ENCODE assay signal across 9 cellular contexts in genomic region chr7:3063016-3063753, GRCh38. TPM values are rescaled to one million over a fixed set of nuclear protein-coding genes. Genes with fewer than 3 reads are reported as not detected.
A peak's percentile ranks its signal among the peaks of the same experiment; 100 is the strongest.
DNase-seq lines count a peak whose midpoint lies in the region; ATAC-seq and TF ChIP-seq lines count a peak whose summit lies in the region.
"Had no signal": no experiment of that assay in that cellular context is flagged by ENCODE, and none has a peak within 500 bp of the region (broad histone marks: within the 10 kb centered on the region; RNA-seq: fewer than 3 reads in every experiment).

No MANE protein-coding gene starts in this region.

- no peaks in the 10 kb centered on the region for H3K9me3 ChIP-seq in spleen

- no peak for TF ChIP-seq POLR2A in spleen (IDR thresholded peaks at IDR 0.05)

- no peaks in the 10 kb centered on the region for H3K36me3 ChIP-seq in spleen
- H3K36me3 ChIP-seq in brain microvascular endothelial cell (replicated peaks), result no peaks in the 10 kb centered on the region

- intact Hi-C loops in spleen (cut with DNase I; ENCODE audit: low total_unique reads), result loop anchor here (10.0 kb wide), 1 partner anchor 92 kb away; no protein-coding TSS in a partner anchor

- peaks cover 5% of the 10 kb centered on the region for H3K9me3 Mint-ChIP-seq in activated CD4-positive, alpha-beta T cell treated with anti-CD3 and anti-CD28 coated beads, Interleukin-2, amount 10 ng/mL, durations not matched to agents 7 days and 5 days

- in situ Hi-C loops in brain microvascular endothelial cell (cut with HindIII; ENCODE audit: low pct_ligation_motif_present, low sequenced_read_pairs), result no loop called here

- H3K4me3 ChIP-seq in spleen (peak overlapping the region in 1 of 8 donors; percentile 27), brain microvascular endothelial cell (ENCODE audit: low read depth, low read length) (no peak overlapping the region)

- H3K4me1 Mint-ChIP-seq in activated CD4-positive, alpha-beta T cell treated with anti-CD3 and anti-CD28 coated beads, Interleukin-2, amount 10 ng/mL, durations not matched to agents 7 days and 5 days, result peaks cover 62% of the 10 kb centered on the region

- H3K4me3 Mint-ChIP-seq in activated CD4-positive, alpha-beta T cell treated with anti-CD3 and anti-CD28 coated beads, Interleukin-2, amount 10 ng/mL, durations not matched to agents 7 days and 5 days, result peak overlapping the region; percentile 43

- CTCF ChIA-PET in activated CD4-positive, alpha-beta T cell treated with anti-CD3 and anti-CD28 coated beads, Interleukin-2, amount 10 ng/mL, durations not matched to agents 7 days and 5 days (lab: Charles Lee), result interaction anchor here (0.5 to 1.6 kb wide), 7 partner anchors 10 to 164 kb away, joined by 3 to 7 read pairs (median 4); no protein-coding TSS in a partner anchor

- H3K27ac Mint-ChIP-seq in activated CD4-positive, alpha-beta T cell treated with anti-CD3 and anti-CD28 coated beads, Interleukin-2, amount 10 ng/mL, durations not matched to agents 7 days and 5 days, result peak overlapping the region; percentile 97

- peaks cover 17% of the 10 kb centered on the region for H3K36me3 Mint-ChIP-seq in activated CD4-positive, alpha-beta T cell treated with anti-CD3 and anti-CD28 coated beads, Interleukin-2, amount 10 ng/mL, durations not matched to agents 7 days and 5 days (ENCODE audit: low read depth)

- H3K27ac ChIP-seq in spleen (peak overlapping the region in 6 of 8 donors; percentile 13 to 77 (median 67)), brain microvascular endothelial cell (no peak overlapping the region)
- H3K27ac ChIP-seq: epithelial cell of prostate had no signal

- 48 to 64% (median 55%) methylated on average over 7 of the region's 7 CpGs for WGBS in spleen, 5 donors

- no peaks in the 10 kb centered on the region for H3K27me3 Mint-ChIP-seq in activated CD4-positive, alpha-beta T cell treated with anti-CD3 and anti-CD28 coated beads, Interleukin-2, amount 10 ng/mL, durations not matched to agents 7 days and 5 days

- ATAC-seq in GM18520 (IDR thresholded peaks at IDR 0.05; ENCODE audit: unreplicated experiment) (peak; percentile 84), HG02943 (IDR thresholded peaks at IDR 0.05; ENCODE audit: low read depth, unreplicated experiment) (peak; percentile 83)

- peak; percentile 81 for DNase-seq in activated CD4-positive, alpha-beta T cell treated with anti-CD3 and anti-CD28 coated beads, Interleukin-2, amount 10 ng/mL, durations not matched to agents 7 days and 5 days
- DNase-seq in spleen (peak; percentile 80), amniotic stem cell (lab: John Stamatoyannopoulos, UW) (no peak), brain microvascular endothelial cell (no peak), middle frontal gyrus (ENCODE audit: extremely low spot score, low spot score) (no peak), COR-L47 (lab: John Stamatoyannopoulos, UW) (no peak)

- peaks cover 0 to 57% (median 38%) of the 10 kb centered on the region in 6 donors for H3K4me1 ChIP-seq in spleen

- POLR2A ChIA-PET in activated CD4-positive, alpha-beta T cell treated with anti-CD3 and anti-CD28 coated beads, Interleukin-2, amount 10 ng/mL, durations not matched to agents 7 days and 5 days (lab: Charles Lee), result interaction anchor here (0.5 kb wide), 1 partner anchor 29 kb away, joined by 6 read pairs; no protein-coding TSS in a partner anchor

- H3K27me3 ChIP-seq in spleen (replicated peaks in 1 of 7) (peaks cover 0 to 5% (median 0%) of the 10 kb centered on the region in 7 donors), brain microvascular endothelial cell (replicated peaks) (no peaks in the 10 kb centered on the region)

- TF ChIP-seq CTCF in spleen (IDR thresholded peaks at IDR 0.05 in 8 of 11, conservative IDR thresholded peaks at IDR 0.05 in 3 of 11) (no peak), brain microvascular endothelial cell (IDR thresholded peaks at IDR 0.05; ENCODE audit: low read depth, low read length, missing control alignments) (no peak)

RNA-seq across cellular contexts. Expression of gene CARD11, which starts 19.5 kb away (rescaled TPM):
- 100 to 1,000 TPM; 160 to 167 TPM for total RNA-seq in activated CD4-positive, alpha-beta T cell treated with anti-CD3 and anti-CD28 coated beads, Interleukin-2, amount 10 ng/mL, durations not matched to agents 7 days and 5 days
- 10 to 100 TPM; 42.4 to 72.6 (median 51.4) TPM for total RNA-seq in spleen
- polyA plus RNA-seq in spleen, result 10 to 100 TPM; 30.3 to 57.5 (median 42.0) TPM

Comparison
In these comparisons a context has a peak if more than half of its experiments do, and no peak if none do; other contexts are left out.
1. DNase-seq: peak in activated CD4-positive, alpha-beta T cell treated with anti-CD3 and anti-CD28 coated beads, Interleukin-2, amount 10 ng/mL, durations not matched to agents 7 days and 5 days (single experiment) and spleen (single experiment); none in amniotic stem cell (single experiment), brain microvascular endothelial cell (single experiment), middle frontal gyrus (single experiment) and COR-L47 (single experiment).